ENCODE assay signal across 23 cellular contexts in genomic region chr3:47319952-47320351, GRCh38.
"Had no signal": no experiment of that assay in that cellular context is flagged by ENCODE, and none has a peak within 500 bp of the region (broad histone marks: within the 10 kb centered on the region; RNA-seq: fewer than 3 reads in every experiment).

No MANE protein-coding gene starts in this region.

- H3K4me2 ChIP-seq: KMS-11 had no signal

- FAIRE-seq: RCC 7860 had no signal

- H3K27ac ChIP-seq: KMS-11, SJSA1, SK-N-MC had no signal

- H3K4me3 ChIP-seq: SJSA1, SK-N-MC had no signal

- H3K9me3 ChIP-seq: SJSA1 had no signal

- DNase-seq: MV-4-11, NCI-H1048, NCI-H1105, NCI-H1417, NCI-H146, NCI-H1694 treated with DMSO at 0.1 percent for 48 hours, NCI-H1930, NCI-H2081, NCI-H2107, NCI-H2171, NCI-H226, NCI-H446, NCI-H510A, NCI-H524 treated with DMSO at 0.1 percent for 48 hours, NCI-H69, NCI-H774, Right ventricle myocardium superior, RPMI8226, SIG-M5 had no signal

- H3K27me3 ChIP-seq: SJSA1 had no signal

- H3K9ac ChIP-seq: KMS-11 had no signal
